ENCODE assay signal across 10 cellular contexts in genomic region chr9:127936347-127936852, GRCh38. TPM values are rescaled to one million over a fixed set of nuclear protein-coding genes. Genes with fewer than 3 reads are reported as not detected.
DNase-seq lines count a peak whose midpoint lies in the region; ATAC-seq and TF ChIP-seq lines count a peak whose summit lies in the region.
"Had no signal": no experiment of that assay in that cellular context is flagged by ENCODE, and none has a peak within 500 bp of the region (broad histone marks: within the 10 kb centered on the region; RNA-seq: fewer than 3 reads in every experiment).

No MANE protein-coding gene starts in this region.

- H3K9ac ChIP-seq in BLaER1 = peak overlapping the region; percentile 86

- H3K36me3 Mint-ChIP-seq in naive thymus-derived CD4-positive, alpha-beta T cell = peaks cover 0 to 17% (median 11%) of the 10 kb centered on the region in 5 donors

- H3K27me3 ChIP-seq in BLaER1 (no peaks in the 10 kb centered on the region), brain microvascular endothelial cell (replicated peaks) (no peaks in the 10 kb centered on the region)
- no peaks in the 10 kb centered on the region for H3K27me3 ChIP-seq in naive thymus-derived CD4-positive, alpha-beta T cell (ENCODE audit: control insufficient read depth in 2 of 2, insufficient read depth in 2 of 2, low read length in 2 of 2)

- H3K27ac ChIP-seq in BLaER1 = peak overlapping the region; percentile 86; the same call in 1 of the 2 replicates
- no peak overlapping the region for H3K27ac ChIP-seq in brain microvascular endothelial cell
- H3K27ac ChIP-seq in naive thymus-derived CD4-positive, alpha-beta T cell (ENCODE audit: low read depth, low read length) = peak overlapping the region; percentile 78

- ATAC-seq in naive thymus-derived CD4-positive, alpha-beta T cell = no peak

- H3K4me3 ChIP-seq in BLaER1 (peak overlapping the region; percentile 89), brain microvascular endothelial cell (ENCODE audit: low read depth, low read length) (peak overlapping the region; percentile 93)
- peak overlapping the region; percentile 97 for H3K4me3 ChIP-seq in Jurkat, Clone E6-1 (ENCODE audit: low read length)
- peak overlapping the region; percentile 88 for H3K4me3 ChIP-seq in naive thymus-derived CD4-positive, alpha-beta T cell (ENCODE audit: low read length)

- no peak for DNase-seq in Jurkat, Clone E6-1 (ENCODE audit: low read depth, low spot score)
- DNase-seq in brain microvascular endothelial cell (no peak), hypothalamus (lab: John Stamatoyannopoulos, UW) (no peak), NCI-H774 (lab: John Stamatoyannopoulos, UW) (no peak)
- DNase-seq in naive thymus-derived CD4-positive, alpha-beta T cell = peak in 1 of 9 donors; percentile 14
- DNase-seq in effector CD4-positive, alpha-beta T cell = no peak
- DNase-seq in effector CD8-positive, alpha-beta T cell (lab: John Stamatoyannopoulos, UW) = no peak
- DNase-seq: islet precursor cell, NCI-H2171 had no signal

- TF ChIP-seq CTCF in brain microvascular endothelial cell (IDR thresholded peaks at IDR 0.05; ENCODE audit: low read depth, low read length, missing control alignments) = no peak

- in situ Hi-C loops in brain microvascular endothelial cell (cut with HindIII; ENCODE audit: low pct_ligation_motif_present, low sequenced_read_pairs) = no loop called here

- peaks cover 44% of the 10 kb centered on the region for H3K4me1 ChIP-seq in BLaER1
- H3K4me1 ChIP-seq in naive thymus-derived CD4-positive, alpha-beta T cell (ENCODE audit: control insufficient read depth in 2 of 2, insufficient read depth in 2 of 2, low read length in 2 of 2) = peaks cover 27 to 29% of the 10 kb centered on the region in 2 donors

- H3K4me2 ChIP-seq in BLaER1 = peak overlapping the region; percentile 95

- intact Hi-C loops in naive thymus-derived CD4-positive, alpha-beta T cell (cut with micrococcal nuclease) = loop anchor here in 1 of 2 donors (5.0 kb wide), 1 partner anchor 191 kb away; the partner anchor contains the start of gene PTGES2

- H3K27ac Mint-ChIP-seq in naive thymus-derived CD4-positive, alpha-beta T cell = peak overlapping the region; percentile 88 to 99 (median 95)

- peaks cover 0 to 34% (median 0%) of the 10 kb centered on the region in 11 donors for H3K9me3 Mint-ChIP-seq in naive thymus-derived CD4-positive, alpha-beta T cell

- H3K27me3 Mint-ChIP-seq in naive thymus-derived CD4-positive, alpha-beta T cell = peaks cover 0 to 4% (median 0%) of the 10 kb centered on the region in 5 donors

- peak overlapping the region; percentile 85 to 98 (median 92) for H3K4me3 Mint-ChIP-seq in naive thymus-derived CD4-positive, alpha-beta T cell

- POLR2A ChIA-PET in naive thymus-derived CD4-positive, alpha-beta T cell (lab: Charles Lee) = interaction anchor here (0.8 to 61.3 kb wide), 6 partner anchors 7 to 1477 kb away, joined by 3 to 1719 read pairs (median 4); partner anchors contain the start of genes EEIG1 and PIP5KL1

- peaks cover 38 to 64% (median 49%) of the 10 kb centered on the region in 7 donors for H3K4me1 Mint-ChIP-seq in naive thymus-derived CD4-positive, alpha-beta T cell

- H3K36me3 ChIP-seq in BLaER1 (peaks cover 23% of the 10 kb centered on the region), brain microvascular endothelial cell (replicated peaks) (peaks cover 10% of the 10 kb centered on the region)
- peaks cover 0 to 25% (median 3%) of the 10 kb centered on the region in 3 experiments for H3K36me3 ChIP-seq in naive thymus-derived CD4-positive, alpha-beta T cell (ENCODE audit: control insufficient read depth in 2 of 3, insufficient read depth in 3 of 3, low read length in 3 of 3)

- H3K9me3 ChIP-seq in BLaER1 = no peaks in the 10 kb centered on the region
- no peaks in the 10 kb centered on the region for H3K9me3 ChIP-seq in naive thymus-derived CD4-positive, alpha-beta T cell (ENCODE audit: control insufficient read depth in 2 of 3, low read length in 3 of 3)

- H4K20me1 ChIP-seq in BLaER1 = peaks cover 41% of the 10 kb centered on the region

- CTCF ChIA-PET in naive thymus-derived CD4-positive, alpha-beta T cell (lab: Charles Lee) = no interaction called here

RNA-seq across cellular contexts. Expression of gene DPM2, which starts 1.3 kb away (rescaled TPM):
- 61.5 TPM for polyA plus RNA-seq in Jurkat, Clone E6-1 (2012; ENCODE audit: insufficient read depth, insufficient read length)
- total RNA-seq in naive thymus-derived CD4-positive, alpha-beta T cell = 10 to 100 TPM; 29.1 to 84.4 (median 56.8) TPM
- 10 to 100 TPM; 29.3 to 39.5 TPM for polyA plus RNA-seq in naive thymus-derived CD4-positive, alpha-beta T cell

RNA-seq across cellular contexts. Expression of gene PIP5KL1, which starts 5.8 kb away (rescaled TPM):
- 6.5 TPM for polyA plus RNA-seq in Jurkat, Clone E6-1 (2012; ENCODE audit: insufficient read depth, insufficient read length)
- total RNA-seq in naive thymus-derived CD4-positive, alpha-beta T cell = 1 to 10 TPM; 1.4 to 2.9 (median 2.1) TPM
- under 1 TPM in 1 of 2 donors, not detected in 1; 0.17 TPM for polyA plus RNA-seq in naive thymus-derived CD4-positive, alpha-beta T cell

RNA-seq across cellular contexts. Expression of gene ST6GALNAC4, which starts 19.6 kb away (rescaled TPM):
- 5.1 TPM for polyA plus RNA-seq in Jurkat, Clone E6-1 (2012; ENCODE audit: insufficient read depth, insufficient read length)
- total RNA-seq in naive thymus-derived CD4-positive, alpha-beta T cell = 10 to 100 TPM; 28.0 to 51.0 (median 36.1) TPM
- 10 to 100 TPM; 20.0 to 21.7 TPM for polyA plus RNA-seq in naive thymus-derived CD4-positive, alpha-beta T cell

RNA-seq across cellular contexts. Expression of gene ST6GALNAC6, which starts 37.0 kb away (rescaled TPM):
- 18.9 TPM for polyA plus RNA-seq in Jurkat, Clone E6-1 (2012; ENCODE audit: insufficient read depth, insufficient read length)
- total RNA-seq in naive thymus-derived CD4-positive, alpha-beta T cell = 100 to 1,000 TPM in 3 of 5 experiments, 10 to 100 TPM in 2; 63.0 to 125 (median 107) TPM
- 10 to 100 TPM; 28.3 to 34.5 TPM for polyA plus RNA-seq in naive thymus-derived CD4-positive, alpha-beta T cell

RNA-seq across cellular contexts. Expression of gene EEIG1, which starts 44.4 kb away (rescaled TPM):
- 20.4 TPM for polyA plus RNA-seq in Jurkat, Clone E6-1 (2012; ENCODE audit: insufficient read depth, insufficient read length)
- 100 to 1,000 TPM; 252 to 664 (median 347) TPM for total RNA-seq in naive thymus-derived CD4-positive, alpha-beta T cell
- polyA plus RNA-seq in naive thymus-derived CD4-positive, alpha-beta T cell = 100 to 1,000 TPM; 124 to 297 TPM
